In the genomic region with DNA sequence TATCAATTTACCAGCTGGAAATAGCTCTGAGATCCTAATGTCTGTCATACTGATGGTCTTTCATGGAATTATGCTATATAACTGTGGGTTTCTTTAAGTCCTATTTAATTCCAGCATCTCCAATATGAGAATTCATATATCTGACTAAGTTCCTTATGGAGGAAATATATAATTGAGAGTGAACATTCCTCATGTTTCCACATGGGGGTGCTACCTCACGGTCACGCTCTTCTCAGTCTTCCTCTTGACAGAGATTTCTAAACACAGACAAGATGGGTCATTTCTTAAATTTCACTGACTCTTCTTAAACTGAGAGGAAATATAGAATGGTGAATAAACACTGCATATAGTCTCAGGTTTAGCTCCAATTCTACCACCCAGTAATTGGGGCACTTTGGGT, we compare ENCODE assay signal across 1 cellular context.
TF ChIP-seq lines count a peak whose summit lies in the region.

No MANE protein-coding gene starts in this region.

TF ChIP-seq in HepG2, 621 proteins besides CTCF, POLR2A, EP300 and RAD21 (continued from another document):
- TF ChIP-seq, protein P1, sequence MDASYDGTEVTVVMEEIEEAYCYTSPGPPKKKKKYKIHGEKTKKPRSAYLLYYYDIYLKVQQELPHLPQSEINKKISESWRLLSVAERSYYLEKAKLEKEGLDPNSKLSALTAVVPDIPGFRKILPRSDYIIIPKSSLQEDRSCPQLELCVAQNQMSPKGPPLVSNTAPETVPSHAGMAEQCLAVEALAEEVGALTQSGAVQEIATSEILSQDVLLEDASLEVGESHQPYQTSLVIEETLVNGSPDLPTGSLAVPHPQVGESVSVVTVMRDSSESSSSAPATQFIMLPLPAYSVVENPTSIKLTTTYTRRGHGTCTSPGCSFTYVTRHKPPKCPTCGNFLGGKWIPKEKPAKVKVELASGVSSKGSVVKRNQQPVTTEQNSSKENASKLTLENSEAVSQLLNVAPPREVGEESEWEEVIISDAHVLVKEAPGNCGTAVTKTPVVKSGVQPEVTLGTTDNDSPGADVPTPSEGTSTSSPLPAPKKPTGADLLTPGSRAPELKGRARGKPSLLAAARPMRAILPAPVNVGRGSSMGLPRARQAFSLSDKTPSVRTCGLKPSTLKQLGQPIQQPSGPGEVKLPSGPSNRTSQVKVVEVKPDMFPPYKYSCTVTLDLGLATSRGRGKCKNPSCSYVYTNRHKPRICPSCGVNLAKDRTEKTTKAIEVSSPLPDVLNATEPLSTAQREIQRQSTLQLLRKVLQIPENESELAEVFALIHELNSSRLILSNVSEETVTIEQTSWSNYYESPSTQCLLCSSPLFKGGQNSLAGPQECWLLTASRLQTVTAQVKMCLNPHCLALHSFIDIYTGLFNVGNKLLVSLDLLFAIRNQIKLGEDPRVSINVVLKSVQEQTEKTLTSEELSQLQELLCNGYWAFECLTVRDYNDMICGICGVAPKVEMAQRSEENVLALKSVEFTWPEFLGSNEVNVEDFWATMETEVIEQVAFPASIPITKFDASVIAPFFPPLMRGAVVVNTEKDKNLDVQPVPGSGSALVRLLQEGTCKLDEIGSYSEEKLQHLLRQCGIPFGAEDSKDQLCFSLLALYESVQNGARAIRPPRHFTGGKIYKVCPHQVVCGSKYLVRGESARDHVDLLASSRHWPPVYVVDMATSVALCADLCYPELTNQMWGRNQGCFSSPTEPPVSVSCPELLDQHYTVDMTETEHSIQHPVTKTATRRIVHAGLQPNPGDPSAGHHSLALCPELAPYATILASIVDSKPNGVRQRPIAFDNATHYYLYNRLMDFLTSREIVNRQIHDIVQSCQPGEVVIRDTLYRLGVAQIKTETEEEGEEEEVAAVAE (CRISPR knock-in tag; IDR thresholded peaks at IDR 0.05; ENCODE audit: borderline replicate concordance), result no peak
